Comparison of ENCODE assay signal across 16 cellular contexts in the genomic region with DNA sequence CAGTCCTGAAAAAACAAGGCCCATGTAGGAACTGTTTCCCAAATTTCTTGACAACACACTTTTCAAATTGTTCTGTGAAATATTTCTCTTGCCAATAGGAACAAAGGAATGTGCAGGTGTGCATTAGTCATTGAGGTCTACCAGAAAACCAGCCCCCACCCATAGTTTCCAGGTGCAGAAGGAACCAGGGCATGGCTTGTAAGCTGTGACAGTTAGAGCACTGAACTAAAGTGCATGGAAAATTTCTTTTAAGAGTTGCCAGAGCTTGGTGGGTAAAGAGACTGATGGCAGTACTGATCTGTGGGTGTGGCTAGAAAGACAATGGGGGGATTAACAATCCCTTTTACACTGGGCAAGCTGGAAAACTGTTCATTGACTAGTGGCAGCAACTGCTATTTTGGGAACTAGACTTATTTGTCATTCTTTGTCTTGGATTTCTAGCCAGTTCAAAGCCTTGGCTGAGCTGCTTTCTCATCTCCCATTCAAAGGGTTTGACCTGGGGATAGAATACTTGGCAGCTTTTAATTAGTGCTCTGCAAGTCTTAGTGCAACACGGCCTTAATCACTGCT.
"Had no signal": no experiment of that assay in that cellular context is flagged by ENCODE, and none has a peak within 500 bp of the region (broad histone marks: within the 10 kb centered on the region; RNA-seq: fewer than 3 reads in every experiment).

No MANE protein-coding gene starts in this region.

- H3K4me1 Mint-ChIP-seq: naive B cell; stimulated activated naive B cell treated with anti-CD40 and anti-IgM and Interleukin-4, amounts not matched to agents 10 μg/mL and 1 μg/mL and 100 μg/mL, for 72 hours; T-helper 17 cell had no signal

- H3K9me3 ChIP-seq: body of pancreas, neutrophil, tibial artery, vagina had no signal

- H3K36me3 Mint-ChIP-seq: activated naive CD4-positive, alpha-beta T cell treated with anti-CD3 and anti-CD28 coated beads, Interleukin-2, amount 50 U/mL, for 72 hours; naive B cell; stimulated activated naive B cell treated with anti-CD40 and anti-IgM and Interleukin-4, amounts not matched to agents 10 μg/mL and 1 μg/mL and 100 μg/mL, for 72 hours had no signal

- H3K27ac ChIP-seq: body of pancreas, neutrophil, tibial artery, vagina, WERI-Rb-1 had no signal

- H3K4me1 ChIP-seq: body of pancreas, tibial artery, vagina had no signal

- H3K27ac Mint-ChIP-seq: activated naive CD4-positive, alpha-beta T cell treated with anti-CD3 and anti-CD28 coated beads, Interleukin-2, amount 50 U/mL, for 72 hours; naive B cell; stimulated activated naive B cell treated with anti-CD40 and anti-IgM and Interleukin-4, amounts not matched to agents 10 μg/mL and 1 μg/mL and 100 μg/mL, for 72 hours; T-helper 17 cell had no signal

- H3K36me3 ChIP-seq: neutrophil, tibial artery, vagina, WERI-Rb-1 had no signal

- H3K27me3 ChIP-seq: body of pancreas, neutrophil, tibial artery, vagina had no signal

- H3K4me3 ChIP-seq: body of pancreas, tibial artery, vagina had no signal

- H3K4me3 Mint-ChIP-seq: naive B cell; stimulated activated naive B cell treated with anti-CD40 and anti-IgM and Interleukin-4, amounts not matched to agents 10 μg/mL and 1 μg/mL and 100 μg/mL, for 72 hours; T-helper 17 cell had no signal

- H3K27me3 Mint-ChIP-seq: naive B cell; stimulated activated naive B cell treated with anti-CD40 and anti-IgM and Interleukin-4, amounts not matched to agents 10 μg/mL and 1 μg/mL and 100 μg/mL, for 72 hours; T-helper 17 cell had no signal

- DNase-seq: activated CD4-positive, alpha-beta T cell treated with anti-CD3 and anti-CD28 coated beads, Interleukin-2, amount 50 U/mL, for 48 hours; activated effector memory CD4-positive, alpha-beta T cell treated with Interleukin-2 at 50 U/mL for 16 hours; body of pancreas; effector memory CD4-positive, alpha-beta T cell; head of caudate nucleus; naive B cell; posterior cingulate gyrus; stimulated activated CD4-positive, alpha-beta T cell treated with anti-CD3 and anti-CD28 coated beads, Interleukin-15, amount 100 ng/mL, for 24 hours; stimulated activated CD4-positive, alpha-beta T cell treated with anti-CD3 and anti-CD28 coated beads, Interleukin-4, amount 100 ng/mL, for 1 hour; stimulated activated naive B cell treated with anti-CD40 and anti-IgM and Interleukin-4, amounts not matched to agents 10 μg/mL and 1 μg/mL and 100 μg/mL, for 72 hours; T-helper 17 cell; tibial artery; WERI-Rb-1 had no signal

- H3K9me3 Mint-ChIP-seq: activated naive CD4-positive, alpha-beta T cell treated with anti-CD3 and anti-CD28 coated beads, Interleukin-2, amount 50 U/mL, for 72 hours had no signal
